ENCODE assay signal across 28 cellular contexts in genomic region chr2:241658296-241658695, GRCh38.
"Had no signal": no experiment of that assay in that cellular context is flagged by ENCODE, and none has a peak within 500 bp of the region (broad histone marks: within the 10 kb centered on the region; RNA-seq: fewer than 3 reads in every experiment).

No MANE protein-coding gene starts in this region.

- ATAC-seq: activated CD4-positive, alpha-beta T cell treated with anti-CD3 and anti-CD28 coated beads for 36 hours; activated CD8-positive, alpha-beta memory T cell treated with anti-CD3 and anti-CD28 coated beads, Interleukin-2, amount 10 ng/mL, durations not matched to agents 7 days and 5 days; gastroesophageal sphincter had no signal

- H3K4me3 ChIP-seq: coronary artery, dorsolateral prefrontal cortex, esophagus muscularis mucosa, gastroesophageal sphincter, heart right ventricle had no signal

- H3K27ac ChIP-seq: brain microvascular endothelial cell, coronary artery, heart right ventricle had no signal

- DNase-seq: activated CD4-positive, alpha-beta memory T cell treated with anti-CD3 and anti-CD28 coated beads for 36 hours; activated CD4-positive, alpha-beta T cell treated with anti-CD3 and anti-CD28 coated beads for 36 hours; activated CD4-positive, alpha-beta T cell treated with anti-CD3 and anti-CD28 coated beads, Interleukin-2, amount 10 ng/mL, durations not matched to agents 24 days and 14 days; activated CD4-positive, CD25-positive, alpha-beta regulatory T cell; activated CD4-positive, CD25-positive, alpha-beta regulatory T cell treated with anti-CD3 and anti-CD28 coated beads, Interleukin-2, amount 50 U/mL, for 72 hours; activated CD8-positive, alpha-beta memory T cell treated with anti-CD3 and anti-CD28 coated beads, Interleukin-2, amount 10 ng/mL, durations not matched to agents 7 days and 5 days; activated CD8-positive, alpha-beta memory T cell treated with anti-CD3 and anti-CD28 coated beads, Interleukin-2, amount 50 U/mL, for 4 hours; activated CD8-positive, alpha-beta T cell treated with anti-CD3 and anti-CD28 coated beads, Interleukin-2, amount 10 ng/mL, durations not matched to agents 7 days and 5 days; activated effector memory CD4-positive, alpha-beta T cell treated with anti-CD3 and anti-CD28 coated beads, Interleukin-2, amount 50 U/mL, for 16 hours; activated naive CD4-positive, alpha-beta T cell; activated naive CD4-positive, alpha-beta T cell treated with anti-CD3 and anti-CD28 coated beads, Interleukin-2, amount 10 ng/mL, durations not matched to agents 7 days and 5 days; activated naive CD8-positive, alpha-beta T cell treated with anti-CD3 and anti-CD28 coated beads, Interleukin-2, amount 10 ng/mL, durations not matched to agents 7 days and 5 days; activated T-cell treated with anti-CD3 and anti-CD28 coated beads, Interleukin-2, amount 50 U/mL, for 1 hour; activated T-cell treated with anti-CD3 and anti-CD28 coated beads, Interleukin-2, amount 50 U/mL, for 48 hours; amniotic stem cell; anterior cingulate cortex; brain microvascular endothelial cell; dorsolateral prefrontal cortex; effector memory CD4-positive, alpha-beta T cell; endodermal cell; foreskin melanocyte; heart right ventricle; T-helper 2 cell had no signal

- H3K9me3 ChIP-seq: esophagus muscularis mucosa, gastroesophageal sphincter, heart right ventricle had no signal

- H3K27me3 ChIP-seq: brain microvascular endothelial cell, dorsolateral prefrontal cortex, esophagus muscularis mucosa, gastroesophageal sphincter, heart right ventricle had no signal

- H3K4me1 ChIP-seq: gastroesophageal sphincter had no signal

- FAIRE-seq: astrocyte, bronchial epithelial cell had no signal
